Comparison of ENCODE assay signal across 18 cellular contexts in genomic region chr19:1481893-1482360, GRCh38. TPM values are rescaled to one million over a fixed set of nuclear protein-coding genes. Genes with fewer than 3 reads are reported as not detected.
DNase-seq lines count a peak whose midpoint lies in the region; ATAC-seq and TF ChIP-seq lines count a peak whose summit lies in the region.
"Had no signal": no experiment of that assay in that cellular context is flagged by ENCODE, and none has a peak within 500 bp of the region (broad histone marks: within the 10 kb centered on the region; RNA-seq: fewer than 3 reads in every experiment).

No MANE protein-coding gene starts in this region.

- no peaks in the 10 kb centered on the region for H3K36me3 ChIP-seq in mucosa of descending colon (ENCODE audit: low read depth)

- DNase-seq in NCI-H146 (lab: John Stamatoyannopoulos, UW) (peak; percentile 53), NCI-H146 treated with DMSO at 0.1 percent for 48 hours (lab: John Stamatoyannopoulos, UW; ENCODE audit: unreplicated experiment) (no peak), COLO668 (lab: John Stamatoyannopoulos, UW; ENCODE audit: unreplicated experiment) (peak; percentile 35), SW480 (ENCODE audit: low spot score) (peak; percentile 26), mucosa of descending colon (peak in 2 of 3 donors; percentile 29 to 60), nucleus accumbens (lab: John Stamatoyannopoulos, UW) (no peak), HK-2 (ENCODE audit: unreplicated experiment) (no peak)
- DNase-seq: 8988T; CD8-positive, alpha-beta T cell; GDM1; IMR-90; Kasumi-1; MM.1S; NCI-H1105; NCI-H187; NCI-H510A had no signal

- H3K4me1 ChIP-seq in mucosa of descending colon (ENCODE audit: low read depth) = peaks cover 13% of the 10 kb centered on the region

- intact Hi-C loops in mucosa of descending colon (cut with DNase I, micrococcal nuclease) = no loop called here

- no peak overlapping the region for H3K4me3 ChIP-seq in mucosa of descending colon
- H3K4me3 ChIP-seq: SK-N-MC had no signal

- H3K9me3 ChIP-seq in mucosa of descending colon = no peaks in the 10 kb centered on the region

- ATAC-seq in mucosa of descending colon = no peak
- no peak for ATAC-seq in GM19452 (IDR thresholded peaks at IDR 0.05; ENCODE audit: unreplicated experiment)
- ATAC-seq: CD8-positive, alpha-beta T cell had no signal

- no peak for TF ChIP-seq CTCF in mucosa of descending colon (IDR thresholded peaks at IDR 0.05)

RNA-seq across cellular contexts. Expression of gene C19orf25, which starts 2.9 kb away (rescaled TPM):
- 10 to 100 TPM; 36.7 to 48.9 (median 38.1) TPM for total RNA-seq in mucosa of descending colon

RNA-seq across cellular contexts. Expression of gene PCSK4, which starts 8.2 kb away (rescaled TPM):
- total RNA-seq in mucosa of descending colon = 1 to 10 TPM; 3.3 to 7.5 (median 4.9) TPM

RNA-seq across cellular contexts. Expression of gene REEP6, which starts 9.1 kb away (rescaled TPM):
- total RNA-seq in mucosa of descending colon = 1 to 10 TPM; 2.0 to 5.1 (median 4.5) TPM

RNA-seq across cellular contexts. Expression of gene ADAMTSL5, which starts 30.9 kb away (rescaled TPM):
- total RNA-seq in mucosa of descending colon = 1 to 10 TPM; 2.7 to 3.5 (median 3.3) TPM

RNA-seq across cellular contexts. Expression of gene APC2, which starts 32.0 kb away (rescaled TPM):
- total RNA-seq in mucosa of descending colon = 1 to 10 TPM in 1 of 3 donors, under 1 TPM in 2; 0.23 to 5.9 (median 0.24) TPM

Comparison
In these comparisons a context has a peak if more than half of its experiments do, and no peak if none do; other contexts are left out.
1. DNase-seq: peak in NCI-H146 (single experiment), COLO668 (single experiment), SW480 (single experiment) and mucosa of descending colon (2 of 3); none in NCI-H146 treated with DMSO at 0.1 percent for 48 hours (single experiment), nucleus accumbens (0 of 56) and HK-2 (single experiment).